In the genomic region with DNA sequence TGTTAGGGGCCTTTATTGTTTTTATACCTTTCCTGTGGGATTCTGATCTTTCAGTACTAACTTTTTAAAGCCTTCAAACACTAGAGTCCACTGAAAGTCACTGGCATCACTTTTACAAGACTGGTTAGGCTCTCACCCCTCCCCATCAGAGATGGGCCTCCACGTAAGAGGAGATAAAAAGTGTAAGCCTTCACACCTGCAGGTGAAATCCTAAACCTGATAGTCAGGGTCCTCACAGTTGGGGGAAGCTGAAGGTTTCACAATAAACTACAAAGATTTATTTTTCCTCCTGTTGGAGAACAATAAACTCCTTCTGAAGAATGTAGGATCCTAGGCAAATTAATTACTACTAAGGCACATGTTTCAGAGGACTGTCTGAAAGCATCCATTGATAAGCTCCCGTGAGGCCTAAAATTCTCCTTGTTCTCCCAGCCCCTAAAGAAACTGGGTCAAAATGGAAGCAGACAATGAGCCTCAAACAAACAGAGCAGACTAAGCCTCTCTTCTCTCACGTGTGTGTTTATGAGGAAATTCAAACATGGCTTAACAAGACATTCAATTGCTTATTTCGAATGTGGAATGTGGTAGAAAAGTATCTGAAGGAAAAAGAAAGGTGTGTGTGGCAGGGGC, we compare ENCODE assay signal across 28 cellular contexts.
"Had no signal": no experiment of that assay in that cellular context is flagged by ENCODE, and none has a peak within 500 bp of the region (broad histone marks: within the 10 kb centered on the region; RNA-seq: fewer than 3 reads in every experiment).

No MANE protein-coding gene starts in this region.

- H3K27ac ChIP-seq: ascending aorta, heart left ventricle, lower lobe of right lung, neutrophil, upper lobe of right lung had no signal

- H3K4me1 ChIP-seq: ascending aorta, lower lobe of right lung, upper lobe of right lung had no signal

- DNase-seq: activated CD4-positive, alpha-beta T cell treated with anti-CD3 and anti-CD28 coated beads for 4 hours; activated CD4-positive, alpha-beta T cell treated with anti-CD3 and anti-CD28 coated beads, Interleukin-2, amount 50 U/mL, for 4 hours; activated naive CD4-positive, alpha-beta T cell treated with anti-CD3 and anti-CD28 coated beads for 36 hours; activated naive CD8-positive, alpha-beta T cell treated with anti-CD3 and anti-CD28 coated beads, Interleukin-2, amount 10 ng/mL, durations not matched to agents 7 days and 5 days; activated T-cell treated with anti-CD3 and anti-CD28 coated beads for 4 hours; activated T-cell treated with anti-CD3 and anti-CD28 coated beads, Interleukin-2, amount 50 U/mL, for 72 hours; caudate nucleus; cortex of kidney; foreskin fibroblast; heart left ventricle; lower lobe of right lung; mucosa of descending colon; stimulated activated CD4-positive, alpha-beta T cell treated with anti-CD3 and anti-CD28 coated beads, Interleukin-1b, Interleukin-23, amount 100 ng/mL, for 48 hours; stimulated activated CD4-positive, alpha-beta T cell treated with anti-CD3 and anti-CD28 coated beads, Interleukin-4, amount 100 ng/mL, for 4 hours; stimulated activated CD8-positive, alpha-beta memory T cell treated with anti-CD3 and anti-CD28 coated beads, Interleukin-4, amount 100 ng/mL, for 48 hours; stimulated activated naive CD8-positive, alpha-beta T cell treated with anti-CD3 and anti-CD28 coated beads, Interleukin-15, amount 100 ng/mL, for 72 hours; substantia nigra; T-helper 1 cell; upper lobe of right lung had no signal

- H3K4me2 ChIP-seq: smooth muscle cell had no signal

- H3K27me3 ChIP-seq: ascending aorta, heart left ventricle, neutrophil, upper lobe of right lung had no signal

- ATAC-seq: activated T-cell treated with anti-CD3 and anti-CD28 coated beads, Interleukin-2, amount 50 U/mL, for 72 hours; esophagus mucosa; heart left ventricle; left lobe of liver; lower lobe of right lung; mucosa of descending colon; natural killer cell treated with Interleukin-12 subunit alpha and Interleukin-12 subunit beta and Interleukin-15 and Interleukin-18, amount 100 ng/mL, for 72 hours; stimulated activated memory B cell treated with anti-CD40 and anti-IgM and Interleukin-4, amounts not matched to agents 10 μg/mL and 1 μg/mL and 100 μg/mL, for 72 hours; stimulated activated naive CD8-positive, alpha-beta T cell treated with anti-CD3 and anti-CD28 coated beads, Interleukin-15, amount 100 ng/mL, for 72 hours; upper lobe of right lung had no signal

- H3K36me3 ChIP-seq: ascending aorta, heart left ventricle, lower lobe of right lung, neutrophil, upper lobe of right lung had no signal

- H3K27ac Mint-ChIP-seq: activated naive CD4-positive, alpha-beta T cell treated with anti-CD3 and anti-CD28 coated beads for 36 hours; activated naive CD8-positive, alpha-beta T cell treated with anti-CD3 and anti-CD28 coated beads, Interleukin-2, amount 10 ng/mL, durations not matched to agents 7 days and 5 days; activated T-cell treated with anti-CD3 and anti-CD28 coated beads, Interleukin-2, amount 50 U/mL, for 72 hours; natural killer cell treated with Interleukin-12 subunit alpha and Interleukin-12 subunit beta and Interleukin-15 and Interleukin-18, amount 100 ng/mL, for 72 hours; stimulated activated memory B cell treated with anti-CD40 and anti-IgM and Interleukin-4, amounts not matched to agents 10 μg/mL and 1 μg/mL and 100 μg/mL, for 72 hours; stimulated activated naive CD8-positive, alpha-beta T cell treated with anti-CD3 and anti-CD28 coated beads, Interleukin-15, amount 100 ng/mL, for 72 hours; T-helper 2 cell treated with Interferon-gamma antibody and Interleukin-4, amounts not matched to agents 5 μg/mL and 100 μg/mL, for 36 hours had no signal

- H3K27me3 Mint-ChIP-seq: activated naive CD8-positive, alpha-beta T cell treated with anti-CD3 and anti-CD28 coated beads, Interleukin-2, amount 10 ng/mL, durations not matched to agents 7 days and 5 days; brain; stimulated activated memory B cell treated with anti-CD40 and anti-IgM and Interleukin-4, amounts not matched to agents 10 μg/mL and 1 μg/mL and 100 μg/mL, for 72 hours; stimulated activated naive CD8-positive, alpha-beta T cell treated with anti-CD3 and anti-CD28 coated beads, Interleukin-15, amount 100 ng/mL, for 72 hours had no signal

- H3K9me3 ChIP-seq: ascending aorta, heart left ventricle, lower lobe of right lung, mucosa of descending colon, neutrophil, upper lobe of right lung had no signal

- H3K4me3 ChIP-seq: ascending aorta, heart left ventricle, lower lobe of right lung, mucosa of descending colon, smooth muscle cell, upper lobe of right lung had no signal

- H3K36me3 Mint-ChIP-seq: activated naive CD8-positive, alpha-beta T cell treated with anti-CD3 and anti-CD28 coated beads, Interleukin-2, amount 10 ng/mL, durations not matched to agents 7 days and 5 days; natural killer cell treated with Interleukin-12 subunit alpha and Interleukin-12 subunit beta and Interleukin-15 and Interleukin-18, amount 100 ng/mL, for 72 hours; stimulated activated memory B cell treated with anti-CD40 and anti-IgM and Interleukin-4, amounts not matched to agents 10 μg/mL and 1 μg/mL and 100 μg/mL, for 72 hours had no signal

- H3K4me1 Mint-ChIP-seq: activated naive CD8-positive, alpha-beta T cell treated with anti-CD3 and anti-CD28 coated beads, Interleukin-2, amount 10 ng/mL, durations not matched to agents 7 days and 5 days; stimulated activated memory B cell treated with anti-CD40 and anti-IgM and Interleukin-4, amounts not matched to agents 10 μg/mL and 1 μg/mL and 100 μg/mL, for 72 hours; stimulated activated naive CD8-positive, alpha-beta T cell treated with anti-CD3 and anti-CD28 coated beads, Interleukin-15, amount 100 ng/mL, for 72 hours had no signal

- H3K9me3 Mint-ChIP-seq: activated naive CD4-positive, alpha-beta T cell treated with anti-CD3 and anti-CD28 coated beads for 36 hours; activated naive CD8-positive, alpha-beta T cell treated with anti-CD3 and anti-CD28 coated beads, Interleukin-2, amount 10 ng/mL, durations not matched to agents 7 days and 5 days; activated T-cell treated with anti-CD3 and anti-CD28 coated beads, Interleukin-2, amount 50 U/mL, for 72 hours; stimulated activated memory B cell treated with anti-CD40 and anti-IgM and Interleukin-4, amounts not matched to agents 10 μg/mL and 1 μg/mL and 100 μg/mL, for 72 hours had no signal

- H3K4me3 Mint-ChIP-seq: activated naive CD4-positive, alpha-beta T cell treated with anti-CD3 and anti-CD28 coated beads for 36 hours; activated naive CD8-positive, alpha-beta T cell treated with anti-CD3 and anti-CD28 coated beads, Interleukin-2, amount 10 ng/mL, durations not matched to agents 7 days and 5 days; activated T-cell treated with anti-CD3 and anti-CD28 coated beads, Interleukin-2, amount 50 U/mL, for 72 hours; brain; natural killer cell treated with Interleukin-12 subunit alpha and Interleukin-12 subunit beta and Interleukin-15 and Interleukin-18, amount 100 ng/mL, for 72 hours; stimulated activated memory B cell treated with anti-CD40 and anti-IgM and Interleukin-4, amounts not matched to agents 10 μg/mL and 1 μg/mL and 100 μg/mL, for 72 hours; stimulated activated naive CD8-positive, alpha-beta T cell treated with anti-CD3 and anti-CD28 coated beads, Interleukin-15, amount 100 ng/mL, for 72 hours; T-helper 2 cell treated with Interferon-gamma antibody and Interleukin-4, amounts not matched to agents 5 μg/mL and 100 μg/mL, for 36 hours had no signal
